ENCODE assay signal across 1 cellular context in the genomic region with DNA sequence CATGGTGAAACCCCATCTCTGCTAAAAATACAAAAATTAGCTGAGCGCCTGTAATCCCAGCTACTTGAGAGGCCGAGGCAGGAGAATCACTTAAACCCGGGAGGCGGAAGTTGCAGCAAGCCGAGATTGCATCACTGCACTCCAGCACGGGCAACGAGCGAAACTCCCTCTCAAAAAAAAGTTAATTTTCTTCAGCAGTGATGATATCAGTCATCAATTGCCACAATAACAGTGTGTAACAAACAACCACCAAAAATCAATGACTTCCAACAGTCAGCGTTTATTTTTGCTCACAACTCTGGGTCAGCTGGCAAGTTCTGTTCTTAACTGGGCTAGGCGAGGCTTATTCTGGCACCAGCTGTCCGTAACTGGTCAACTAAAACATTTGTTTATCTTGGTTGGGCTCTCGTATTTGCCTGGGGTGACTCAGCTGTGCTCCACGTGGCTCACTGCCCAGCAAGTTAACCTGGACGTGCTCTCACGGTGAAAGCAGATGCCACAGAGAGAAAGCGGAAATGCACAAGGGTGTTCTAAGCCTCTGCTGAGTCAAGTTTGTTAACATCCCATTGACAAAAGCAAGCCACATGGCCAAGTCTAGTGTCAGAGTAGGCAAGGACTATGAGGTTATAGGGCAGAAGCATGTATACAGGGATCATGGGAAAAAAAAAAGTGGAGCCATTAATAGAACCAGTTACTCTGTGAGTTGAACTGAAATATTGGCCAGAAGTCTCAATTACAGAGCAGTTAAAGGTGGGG.
TF ChIP-seq lines count a peak whose summit lies in the region.

No MANE protein-coding gene starts in this region.

TF ChIP-seq in liver, 16 proteins besides CTCF, POLR2A, EP300 and RAD21 (continued from another document):
- TF ChIP-seq, protein P1, sequence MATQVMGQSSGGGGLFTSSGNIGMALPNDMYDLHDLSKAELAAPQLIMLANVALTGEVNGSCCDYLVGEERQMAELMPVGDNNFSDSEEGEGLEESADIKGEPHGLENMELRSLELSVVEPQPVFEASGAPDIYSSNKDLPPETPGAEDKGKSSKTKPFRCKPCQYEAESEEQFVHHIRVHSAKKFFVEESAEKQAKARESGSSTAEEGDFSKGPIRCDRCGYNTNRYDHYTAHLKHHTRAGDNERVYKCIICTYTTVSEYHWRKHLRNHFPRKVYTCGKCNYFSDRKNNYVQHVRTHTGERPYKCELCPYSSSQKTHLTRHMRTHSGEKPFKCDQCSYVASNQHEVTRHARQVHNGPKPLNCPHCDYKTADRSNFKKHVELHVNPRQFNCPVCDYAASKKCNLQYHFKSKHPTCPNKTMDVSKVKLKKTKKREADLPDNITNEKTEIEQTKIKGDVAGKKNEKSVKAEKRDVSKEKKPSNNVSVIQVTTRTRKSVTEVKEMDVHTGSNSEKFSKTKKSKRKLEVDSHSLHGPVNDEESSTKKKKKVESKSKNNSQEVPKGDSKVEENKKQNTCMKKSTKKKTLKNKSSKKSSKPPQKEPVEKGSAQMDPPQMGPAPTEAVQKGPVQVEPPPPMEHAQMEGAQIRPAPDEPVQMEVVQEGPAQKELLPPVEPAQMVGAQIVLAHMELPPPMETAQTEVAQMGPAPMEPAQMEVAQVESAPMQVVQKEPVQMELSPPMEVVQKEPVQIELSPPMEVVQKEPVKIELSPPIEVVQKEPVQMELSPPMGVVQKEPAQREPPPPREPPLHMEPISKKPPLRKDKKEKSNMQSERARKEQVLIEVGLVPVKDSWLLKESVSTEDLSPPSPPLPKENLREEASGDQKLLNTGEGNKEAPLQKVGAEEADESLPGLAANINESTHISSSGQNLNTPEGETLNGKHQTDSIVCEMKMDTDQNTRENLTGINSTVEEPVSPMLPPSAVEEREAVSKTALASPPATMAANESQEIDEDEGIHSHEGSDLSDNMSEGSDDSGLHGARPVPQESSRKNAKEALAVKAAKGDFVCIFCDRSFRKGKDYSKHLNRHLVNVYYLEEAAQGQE (IDR thresholded peaks at IDR 0.05) = peak; percentile 84
- TF ChIP-seq, protein P2, sequence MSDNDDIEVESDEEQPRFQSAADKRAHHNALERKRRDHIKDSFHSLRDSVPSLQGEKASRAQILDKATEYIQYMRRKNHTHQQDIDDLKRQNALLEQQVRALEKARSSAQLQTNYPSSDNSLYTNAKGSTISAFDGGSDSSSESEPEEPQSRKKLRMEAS (IDR thresholded peaks at IDR 0.05) = peak; percentile 96
- peak in 1 of 2 donors; percentile 80 for TF ChIP-seq HNF4A (conservative IDR thresholded peaks at IDR 0.05)
- TF ChIP-seq GABPA (IDR thresholded peaks at IDR 0.05 in 1 of 2, conservative IDR thresholded peaks at IDR 0.05 in 1 of 2) = peak; percentile 52 to 82
- TF ChIP-seq FOXA2 (IDR thresholded peaks at IDR 0.05) = peak; percentile 76
- peak; percentile 86 to 96 for TF ChIP-seq RXRA (IDR thresholded peaks at IDR 0.05)
